ENCODE assay signal across 9 cellular contexts in genomic region chr11:12239396-12240298, GRCh38.
DNase-seq lines count a peak whose midpoint lies in the region.
"Had no signal": no experiment of that assay in that cellular context is flagged by ENCODE, and none has a peak within 500 bp of the region (broad histone marks: within the 10 kb centered on the region; RNA-seq: fewer than 3 reads in every experiment).

No MANE protein-coding gene starts in this region.

- H2BK12ac ChIP-seq in trophoblast cell (ENCODE audit: low read length), result no peak overlapping the region

- no peak overlapping the region for H4K12ac ChIP-seq in trophoblast cell (ENCODE audit: low read depth, low read length)

- H2BK120ac ChIP-seq in trophoblast cell (ENCODE audit: insufficient read depth, low read length, poor library complexity), result no peak overlapping the region

- peak overlapping the region; percentile 16 for H4K91ac ChIP-seq in trophoblast cell (ENCODE audit: low read depth, low read length)

- no peak overlapping the region for H2BK5ac ChIP-seq in trophoblast cell (ENCODE audit: low read depth, low read length, poor library complexity)

- no peak overlapping the region for H3K18ac ChIP-seq in trophoblast cell (ENCODE audit: low read length)

- no CpG with 5 or more reads among the region's 11 CpGs for WGBS in trophoblast cell (ENCODE audit: extremely low coverage, insufficient coverage, insufficient read length)

- H3K23ac ChIP-seq in trophoblast cell (ENCODE audit: low read length), result no peak overlapping the region

- H3K4me3 ChIP-seq in trophoblast cell (ENCODE audit: low read depth, low read length), result no peak overlapping the region

- H3K4me2 ChIP-seq in trophoblast cell (ENCODE audit: low read length), result no peak overlapping the region

- peaks cover 6% of the 10 kb centered on the region in 2 experiments for H3K36me3 ChIP-seq in trophoblast cell (ENCODE audit: control insufficient read depth in 1 of 2, insufficient read depth in 2 of 2, low read length in 2 of 2)

- H2AK5ac ChIP-seq in trophoblast cell (ENCODE audit: low read length), result peak overlapping the region; percentile 21

- H3K79me1 ChIP-seq in trophoblast cell (ENCODE audit: low read length), result peaks cover 22% of the 10 kb centered on the region

- H3K27ac ChIP-seq in trophoblast cell (ENCODE audit: low read depth, low read length), result no peak overlapping the region

- peaks cover 23 to 33% of the 10 kb centered on the region in 2 experiments for H3K4me1 ChIP-seq in trophoblast cell (ENCODE audit: control insufficient read depth in 1 of 2, insufficient read depth in 2 of 2, low read length in 2 of 2)

- no peak overlapping the region for H4K8ac ChIP-seq in trophoblast cell (ENCODE audit: low read depth, low read length)

- H2AFZ ChIP-seq in trophoblast cell (ENCODE audit: insufficient read depth, low read length, poor library complexity), result no peak overlapping the region

- H3K9me3 ChIP-seq in trophoblast cell (ENCODE audit: insufficient read depth, low read depth, low read length), result no peaks in the 10 kb centered on the region

- H3K9ac ChIP-seq in trophoblast cell (ENCODE audit: low read length), result no peak overlapping the region

- no peak overlapping the region for H3K4ac ChIP-seq in trophoblast cell (ENCODE audit: low read depth, low read length)

- DNase-seq in Daoy (ENCODE audit: low read depth), result peak; percentile 44
- peak; percentile 84 for DNase-seq in NCI-H345 (lab: John Stamatoyannopoulos, UW)
- DNase-seq in dermis blood vessel endothelial cell, result peak; percentile 98
- no peak for DNase-seq in trophoblast cell
- no peak for DNase-seq in ecto neural progenitor cell (ENCODE audit: low spot score)
- no peak for DNase-seq in NCI-H510A (lab: John Stamatoyannopoulos, UW)
- DNase-seq in stimulated activated CD4-positive, alpha-beta T cell treated with anti-CD3 and anti-CD28 coated beads, Interleukin-4, amount 100 ng/mL, for 1 hour, result no peak
- no peak for DNase-seq in occipital lobe (lab: John Stamatoyannopoulos, UW)
- DNase-seq: NCI-H1436 had no signal

- H3K27me3 ChIP-seq in trophoblast cell (ENCODE audit: insufficient read depth, low read length), result no peaks in the 10 kb centered on the region

- H3K14ac ChIP-seq in trophoblast cell (ENCODE audit: low read length), result peak overlapping the region; percentile 16

- H3K79me2 ChIP-seq in trophoblast cell (ENCODE audit: control insufficient read depth, insufficient read depth, low read length, poor library complexity), result peaks cover 2% of the 10 kb centered on the region

Comparison
In these comparisons a context has a peak if more than half of its experiments do, and no peak if none do; other contexts are left out.
1. DNase-seq: peak in Daoy (single experiment), NCI-H345 (single experiment) and dermis blood vessel endothelial cell (single experiment); none in trophoblast cell (0 of 2), ecto neural progenitor cell (single experiment), NCI-H510A (single experiment), stimulated activated CD4-positive, alpha-beta T cell treated with anti-CD3 and anti-CD28 coated beads, Interleukin-4, amount 100 ng/mL, for 1 hour (single experiment) and occipital lobe (single experiment).